16 cellular contexts compared by ENCODE assay signal in genomic region chr1:221711156-221711577, GRCh38. TPM values are rescaled to one million over a fixed set of nuclear protein-coding genes. Genes with fewer than 3 reads are reported as not detected.
DNase-seq lines count a peak whose midpoint lies in the region; ATAC-seq, FAIRE-seq and TF ChIP-seq lines count a peak whose summit lies in the region.
"Had no signal": no experiment of that assay in that cellular context is flagged by ENCODE, and none has a peak within 500 bp of the region (broad histone marks: within the 10 kb centered on the region; RNA-seq: fewer than 3 reads in every experiment).

No MANE protein-coding gene starts in this region.

- intact Hi-C loops in CD14-positive monocyte (cut with micrococcal nuclease) (no loop called here), colonic mucosa (cut with DNase I) (no loop called here), pancreas (cut with DNase I) (no loop called here)

- H3K9ac ChIP-seq in Loucy (ENCODE audit: low read depth, low read length, poor library complexity, severe bottlenecking) (peak overlapping the region; percentile 74), colonic mucosa (ENCODE audit: low read depth in 2 of 2, low read length in 2 of 2) (no peak overlapping the region)

- DNase-seq in CD14-positive monocyte (ENCODE audit: low spot score), result no peak
- DNase-seq in colonic mucosa, result no peak
- peak in 1 of 6 donors; percentile 26 for DNase-seq in pancreas
- DNase-seq in NCI-H1417 (lab: John Stamatoyannopoulos, UW), result no peak
- no peak for DNase-seq in NCI-H2107 (lab: John Stamatoyannopoulos, UW)
- no peak for DNase-seq in stimulated activated CD4-positive, alpha-beta T cell treated with anti-CD3 and anti-CD28 coated beads, Interleukin-1b, Interleukin-23, amount 100 ng/mL, for 48 hours
- DNase-seq: activated T-cell treated with anti-CD3 and anti-CD28 coated beads, Interleukin-2, amount 50 U/mL, for 1 hour; central memory CD4-positive, alpha-beta T cell; DMS153; naive B cell; spleen had no signal

- H3F3A ChIP-seq in Loucy (ENCODE audit: low read depth), result peaks cover 24% of the 10 kb centered on the region

- H3K9me3 Mint-ChIP-seq in CD14-positive monocyte, result no peaks in the 10 kb centered on the region

- peaks cover 84% of the 10 kb centered on the region for H3K4me1 Mint-ChIP-seq in CD14-positive monocyte

- ATAC-seq in pancreas (peak in 3 of 4 donors; percentile 3 to 16 (median 5)), HG02852 (IDR thresholded peaks at IDR 0.05; ENCODE audit: unreplicated experiment) (no peak)
- ATAC-seq: HCT116 had no signal

- peak overlapping the region; percentile 12 for H3K4me3 ChIP-seq in Loucy (ENCODE audit: low read length, poor library complexity, severe bottlenecking)
- H3K4me3 ChIP-seq in colonic mucosa, result no peak overlapping the region
- H3K4me3 ChIP-seq in pancreas, result no peak overlapping the region
- H3K4me3 ChIP-seq: spleen had no signal

- no peak overlapping the region for H2AFZ ChIP-seq in Loucy (ENCODE audit: low read length)

- 50 to 52% methylated on average over 2 of the region's 2 CpGs for WGBS in pancreas, 2 donors

- H3K4me2 ChIP-seq in Loucy (ENCODE audit: low read depth, low read length, poor library complexity, severe bottlenecking), result peak overlapping the region; percentile 73

- H3K27ac Mint-ChIP-seq in CD14-positive monocyte, result peak overlapping the region; percentile 92 to 98 (median 96)

- H3K9me2 ChIP-seq in Loucy (replicated peaks; ENCODE audit: low read depth, low read length), result no peaks in the 10 kb centered on the region

- peaks cover 93% of the 10 kb centered on the region for H3K4me1 ChIP-seq in Loucy (ENCODE audit: insufficient read depth, low read length, poor library complexity, severe bottlenecking)
- H3K4me1 ChIP-seq in colonic mucosa, result peaks cover 6% of the 10 kb centered on the region
- peaks cover 27 to 70% (median 59%) of the 10 kb centered on the region in 3 donors for H3K4me1 ChIP-seq in pancreas

- TF ChIP-seq CTCF in CD14-positive monocyte (IDR thresholded peaks at IDR 0.05) (no peak), Loucy (conservative IDR thresholded peaks at IDR 0.05; ENCODE audit: low read length) (no peak), colonic mucosa (IDR thresholded peaks at IDR 0.05) (no peak), pancreas (IDR thresholded peaks at IDR 0.05) (no peak)

- H4K20me1 ChIP-seq in Loucy (ENCODE audit: insufficient read depth, low read length, poor library complexity, severe bottlenecking), result peaks cover 8% of the 10 kb centered on the region

- peaks cover 10 to 21% of the 10 kb centered on the region in 2 donors for H3K36me3 Mint-ChIP-seq in CD14-positive monocyte

- H3K27me3 ChIP-seq in Loucy (ENCODE audit: insufficient read depth, low read length, poor library complexity, severe bottlenecking) (no peaks in the 10 kb centered on the region), colonic mucosa (no peaks in the 10 kb centered on the region), pancreas (no peaks in the 10 kb centered on the region)
- H3K27me3 ChIP-seq: spleen had no signal

- peak overlapping the region; percentile 18 for H3K27ac ChIP-seq in colonic mucosa
- peak overlapping the region in 2 of 4 donors; percentile 68 to 84 for H3K27ac ChIP-seq in pancreas

- H3K4me3 Mint-ChIP-seq in CD14-positive monocyte, result no peak overlapping the region

- no peaks in the 10 kb centered on the region for H3K9me3 ChIP-seq in Loucy (ENCODE audit: insufficient read depth, low read depth, low read length)
- H3K9me3 ChIP-seq in colonic mucosa, result no peaks in the 10 kb centered on the region
- H3K9me3 ChIP-seq in pancreas, result no peaks in the 10 kb centered on the region
- H3K9me3 ChIP-seq: spleen had no signal

- H3K79me2 ChIP-seq in Loucy (ENCODE audit: insufficient read depth, low read length), result peaks cover 83% of the 10 kb centered on the region

- peaks cover 0 to under 1% (median 0%) of the 10 kb centered on the region in 3 donors for H3K27me3 Mint-ChIP-seq in CD14-positive monocyte (ENCODE audit: low read depth in 3 of 3)
- H3K27me3 Mint-ChIP-seq: naive B cell had no signal

- H3K36me3 ChIP-seq in Loucy (ENCODE audit: insufficient read depth, low read length), result peaks cover 29% of the 10 kb centered on the region; the same call in 1 of the 2 replicates
- H3K36me3 ChIP-seq in colonic mucosa, result no peaks in the 10 kb centered on the region
- no peaks in the 10 kb centered on the region for H3K36me3 ChIP-seq in pancreas

- no peak for FAIRE-seq in pancreas (lab: Jason Lieb, UNC)
- FAIRE-seq: GM12891, TTC549 had no signal

RNA-seq across cellular contexts. Expression of gene DUSP10, which starts 30.7 kb away (rescaled TPM):
- polyA plus RNA-seq in CD14-positive monocyte (10 to 100 TPM; 10.4 to 12.7 TPM), pancreas (1 to 10 TPM; 4.7 to 8.4 TPM)
- total RNA-seq in colonic mucosa (1 to 10 TPM; 2.8 to 8.1 TPM), pancreas (10 to 100 TPM in 4 of 6 donors, 1 to 10 TPM in 2; 6.3 to 14.5 (median 10.6) TPM)
